8 cellular contexts compared by ENCODE assay signal in genomic region chr1:19448491-19449439, GRCh38. TPM values are rescaled to one million over a fixed set of nuclear protein-coding genes. Genes with fewer than 3 reads are reported as not detected.
DNase-seq lines count a peak whose midpoint lies in the region; FAIRE-seq and TF ChIP-seq lines count a peak whose summit lies in the region.

No MANE protein-coding gene starts in this region.

- intact Hi-C loops in dorsolateral prefrontal cortex (cut with DNase I), result loop anchor here in 1 of 2 donors (5.0 kb wide), 1 partner anchor 34 kb away; no protein-coding TSS in a partner anchor

- FAIRE-seq in RCC 7860 (lab: Jason Lieb, UNC), result peak; percentile 97

- WGBS in mesodermal cell (ENCODE audit: insufficient coverage in 2 of 2), 2 experiments, result 79 to 87% methylated on average over 15 to 17 of the region's 19 CpGs
- 23% methylated on average over 19 of the region's 19 CpGs for WGBS in urinary bladder

- H3K4me3 ChIP-seq in dorsolateral prefrontal cortex, result peak overlapping the region in 13 of 59 donors; percentile 2 to 43 (median 14)
- no peak overlapping the region for H3K4me3 ChIP-seq in mesodermal cell (ENCODE audit: extremely low read depth, insufficient read depth, low read length, poor library complexity, severe bottlenecking)
- no peak overlapping the region for H3K4me3 ChIP-seq in urinary bladder (ENCODE audit: low read depth, low read length)

- H3K27ac ChIP-seq in dorsolateral prefrontal cortex (peak overlapping the region in 57 of 59 donors; percentile 10 to 90 (median 69)), mesodermal cell (ENCODE audit: low read depth, low read length, severe bottlenecking) (peak overlapping the region; percentile 66), urinary bladder (ENCODE audit: low read depth) (peak overlapping the region; percentile 77)

- H3K27me3 ChIP-seq in dorsolateral prefrontal cortex, result no peaks in the 10 kb centered on the region

- H3K4me1 ChIP-seq in mesodermal cell (ENCODE audit: control insufficient read depth, insufficient read depth, low read length, poor library complexity, severe bottlenecking) (peaks cover 28% of the 10 kb centered on the region), urinary bladder (ENCODE audit: insufficient read depth) (no peaks in the 10 kb centered on the region)

- peaks cover 21% of the 10 kb centered on the region for H3K36me3 ChIP-seq in mesodermal cell (ENCODE audit: control insufficient read depth, insufficient read depth, low read length)
- H3K36me3 ChIP-seq in urinary bladder (ENCODE audit: insufficient read depth), result no peaks in the 10 kb centered on the region

- DNase-seq in Daoy (ENCODE audit: low read depth) (peak; percentile 95), RCC 7860 (ENCODE audit: low spot score) (peak; percentile 98), dorsolateral prefrontal cortex (no peak), NCI-H1436 (lab: John Stamatoyannopoulos, UW) (no peak), ureter (ENCODE audit: low spot score) (no peak), NCI-H1048 (lab: John Stamatoyannopoulos, UW) (no peak)

- no peak for TF ChIP-seq CTCF in dorsolateral prefrontal cortex (IDR thresholded peaks at IDR 0.05 in 54 of 56, conservative IDR thresholded peaks at IDR 0.05 in 2 of 56; ENCODE audit: low read depth in 1 of 56, partially characterized antibody in 56 of 56)

- no peaks in the 10 kb centered on the region for H3K9me3 ChIP-seq in mesodermal cell (ENCODE audit: control insufficient read depth, low read length)

RNA-seq across cellular contexts. Expression of gene CAPZB, which starts 36.6 kb away (rescaled TPM):
- total RNA-seq in Daoy (2014; rRNA removed; shearing (Covaris generic)), result 141 and 154 TPM in 2 replicates
- total RNA-seq in dorsolateral prefrontal cortex, result 100 to 1,000 TPM; 118 to 250 (median 198) TPM
- polyA plus RNA-seq in mesodermal cell (2013, experiment 1 of 2), result 296 TPM
- 276 TPM for polyA plus RNA-seq in mesodermal cell (2013, experiment 2 of 2)
- 77.1 TPM for total RNA-seq in urinary bladder
- polyA plus RNA-seq in urinary bladder, result 372 TPM
- 284 TPM for total RNA-seq in ureter

Comparison
In these comparisons a context has a peak if more than half of its experiments do, and no peak if none do; other contexts are left out.
1. DNase-seq: peak in Daoy (single experiment) and RCC 7860 (single experiment); none in dorsolateral prefrontal cortex (0 of 10), NCI-H1436 (single experiment), ureter (single experiment) and NCI-H1048 (single experiment).
2. Peak in every context shown above with its lines, with median percentiles within 50 percentile points of each other: H3K27ac ChIP-seq.